ENCODE assay signal across 8 cellular contexts in the genomic region with DNA sequence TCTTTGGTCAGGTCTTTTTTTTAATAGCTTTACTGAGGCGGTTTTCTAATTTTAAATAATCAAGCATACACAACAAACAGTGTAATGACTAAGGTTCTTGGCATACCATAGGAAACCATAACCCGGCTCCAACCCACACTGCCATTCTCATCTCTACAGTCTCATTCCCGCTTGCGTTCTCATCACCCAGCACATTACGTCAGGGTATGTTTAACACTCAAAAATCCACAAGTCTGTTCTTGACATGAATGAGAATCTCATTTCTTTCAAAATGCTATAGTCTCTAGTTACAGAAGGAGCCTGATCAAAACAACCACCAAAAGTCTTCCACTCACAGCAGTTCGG. TPM values are rescaled to one million over a fixed set of nuclear protein-coding genes. Genes with fewer than 3 reads are reported as not detected.
DNase-seq lines count a peak whose midpoint lies in the region; ATAC-seq and TF ChIP-seq lines count a peak whose summit lies in the region.

No MANE protein-coding gene starts in this region.

- H4K20me1 ChIP-seq in BLaER1 treated with 17β-estradiol and CSF1 and Interleukin-3, amounts not matched to agents 10 nM and 100 nM, result no peaks in the 10 kb centered on the region
- no peaks in the 10 kb centered on the region for H4K20me1 ChIP-seq in OCI-LY3 (ENCODE audit: insufficient read depth, low read length)

- H3K27me3 ChIP-seq in BLaER1 treated with 17β-estradiol and CSF1 and Interleukin-3, amounts not matched to agents 10 nM and 100 nM, result no peaks in the 10 kb centered on the region
- H3K27me3 ChIP-seq in OCI-LY3 (ENCODE audit: low read depth, low read length) (no peaks in the 10 kb centered on the region), colonic mucosa (no peaks in the 10 kb centered on the region), mononuclear cell (ENCODE audit: insufficient read depth, low read length) (no peaks in the 10 kb centered on the region), upper lobe of left lung (no peaks in the 10 kb centered on the region)

- H3K79me2 ChIP-seq in OCI-LY3 (ENCODE audit: low read length), result peaks cover 25% of the 10 kb centered on the region

- peak overlapping the region; percentile 39 for H2AFZ ChIP-seq in OCI-LY3 (ENCODE audit: low read depth, low read length)

- DNase-seq in colonic mucosa (no peak), upper lobe of left lung (no peak), NCI-H1092 treated with DMSO at 0.1 percent for 48 hours (lab: John Stamatoyannopoulos, UW) (no peak)

- H3K4me3 ChIP-seq in BLaER1 treated with 17β-estradiol and CSF1 and Interleukin-3, amounts not matched to agents 10 nM and 100 nM, result peak overlapping the region; percentile 59 to 78 (median 71)
- H3K4me3 ChIP-seq in OCI-LY3 (ENCODE audit: low read length) (peak overlapping the region; percentile 87), colonic mucosa (peak overlapping the region; percentile 57), mononuclear cell (ENCODE audit: low read length) (peak overlapping the region; percentile 77), upper lobe of left lung (peak overlapping the region; percentile 45 to 70 (median 60))

- H3K9me3 ChIP-seq in BLaER1 treated with 17β-estradiol and CSF1 and Interleukin-3, amounts not matched to agents 10 nM and 100 nM (replicated peaks in 1 of 11), result peaks cover 0 to 23% (median 11%) of the 10 kb centered on the region in 11 experiments; a peak in 12 of 22 replicates
- H3K9me3 ChIP-seq in OCI-LY3 (ENCODE audit: insufficient read depth, low read length), result no peaks in the 10 kb centered on the region
- no peaks in the 10 kb centered on the region for H3K9me3 ChIP-seq in colonic mucosa
- no peaks in the 10 kb centered on the region for H3K9me3 ChIP-seq in mononuclear cell (ENCODE audit: low read depth, low read length)
- no peaks in the 10 kb centered on the region for H3K9me3 ChIP-seq in upper lobe of left lung

- intact Hi-C loops in colonic mucosa (cut with DNase I), result no loop called here

- no peak for TF ChIP-seq EP300 in upper lobe of left lung (IDR thresholded peaks at IDR 0.05)

- WGBS in upper lobe of left lung, 2 donors, result 1% methylated on average over 6 of the region's 6 CpGs

- ATAC-seq in GM18519 (IDR thresholded peaks at IDR 0.05; ENCODE audit: low FRiP score, unreplicated experiment) (peak; percentile 15), HG03025 (IDR thresholded peaks at IDR 0.05; ENCODE audit: low FRiP score, unreplicated experiment) (peak; percentile 36), upper lobe of left lung (ENCODE audit: low FRiP score in 2 of 2) (peak in 1 of 2 donors; percentile 58)

- TF ChIP-seq CTCF in OCI-LY3 (IDR thresholded peaks at IDR 0.05; ENCODE audit: low read depth, low read length) (no peak), colonic mucosa (IDR thresholded peaks at IDR 0.05) (no peak), upper lobe of left lung (IDR thresholded peaks at IDR 0.05) (no peak)

- H3K36me3 ChIP-seq in BLaER1 treated with 17β-estradiol and CSF1 and Interleukin-3, amounts not matched to agents 10 nM and 100 nM, result peaks cover 0 to 12% (median 5%) of the 10 kb centered on the region in 11 experiments; a peak in 10 of 22 replicates
- peaks cover 5% of the 10 kb centered on the region for H3K36me3 ChIP-seq in OCI-LY3 (replicated peaks; ENCODE audit: low read depth, low read length)
- H3K36me3 ChIP-seq in colonic mucosa, result no peaks in the 10 kb centered on the region
- no peaks in the 10 kb centered on the region for H3K36me3 ChIP-seq in upper lobe of left lung

- TF ChIP-seq POLR2A in upper lobe of left lung (IDR thresholded peaks at IDR 0.05), result no peak

- peak overlapping the region; percentile 80 to 94 (median 88); a peak in 21 of 22 replicates for H3K27ac ChIP-seq in BLaER1 treated with 17β-estradiol and CSF1 and Interleukin-3, amounts not matched to agents 10 nM and 100 nM
- peak overlapping the region; percentile 80 for H3K27ac ChIP-seq in OCI-LY3 (ENCODE audit: low read length)
- peak overlapping the region; percentile 80 for H3K27ac ChIP-seq in colonic mucosa
- H3K27ac ChIP-seq in upper lobe of left lung, result peak overlapping the region; percentile 62 to 94 (median 84)

- H3K4me2 ChIP-seq in BLaER1 treated with 17β-estradiol and CSF1 and Interleukin-3, amounts not matched to agents 10 nM and 100 nM, result peak overlapping the region; percentile 74 to 97 (median 88)
- H3K4me2 ChIP-seq in OCI-LY3 (ENCODE audit: low read length), result peak overlapping the region; percentile 97

- peaks cover 23 to 27% (median 25%) of the 10 kb centered on the region in 10 experiments for H3K4me1 ChIP-seq in BLaER1 treated with 17β-estradiol and CSF1 and Interleukin-3, amounts not matched to agents 10 nM and 100 nM
- H3K4me1 ChIP-seq in OCI-LY3 (ENCODE audit: low read length) (peaks cover 14% of the 10 kb centered on the region), colonic mucosa (peaks cover 7% of the 10 kb centered on the region), mononuclear cell (ENCODE audit: insufficient read depth, low read length) (peaks cover 25% of the 10 kb centered on the region), upper lobe of left lung (peaks cover 6 to 15% (median 9%) of the 10 kb centered on the region in 4 donors)

- peak overlapping the region; percentile 80 to 92 (median 86) for H3K9ac ChIP-seq in BLaER1 treated with 17β-estradiol and CSF1 and Interleukin-3, amounts not matched to agents 10 nM and 100 nM
- H3K9ac ChIP-seq in OCI-LY3 (ENCODE audit: low read length) (peak overlapping the region; percentile 83), colonic mucosa (ENCODE audit: low read depth in 2 of 2, low read length in 2 of 2) (peak overlapping the region; percentile 46 to 68)

RNA-seq across cellular contexts. Expression of a gene that starts 0.5 kb away (rescaled TPM):
- total RNA-seq in colonic mucosa (1 to 10 TPM; 1.9 to 5.0 TPM), mononuclear cell (1.9 TPM), upper lobe of left lung (1 to 10 TPM in 4 of 6 donors, under 1 TPM in 2; 0.79 to 2.1 (median 1.1) TPM)

RNA-seq across cellular contexts. Expression of a gene that starts 30.8 kb away (rescaled TPM):
- total RNA-seq in colonic mucosa (10 to 100 TPM in 1 of 2 donors, 1 to 10 TPM in 1; 7.3 to 11.8 TPM), mononuclear cell (11.5 TPM), upper lobe of left lung (10 to 100 TPM in 4 of 6 donors, 1 to 10 TPM in 2; 3.6 to 27.2 (median 12.3) TPM)

RNA-seq across cellular contexts. Expression of a gene that starts 42.4 kb away (rescaled TPM):
- 10 to 100 TPM; 53.1 to 65.6 TPM for total RNA-seq in colonic mucosa
- 65.0 TPM for total RNA-seq in mononuclear cell
- 10 to 100 TPM; 44.9 to 81.0 (median 67.2) TPM for total RNA-seq in upper lobe of left lung
